In the genomic region with DNA sequence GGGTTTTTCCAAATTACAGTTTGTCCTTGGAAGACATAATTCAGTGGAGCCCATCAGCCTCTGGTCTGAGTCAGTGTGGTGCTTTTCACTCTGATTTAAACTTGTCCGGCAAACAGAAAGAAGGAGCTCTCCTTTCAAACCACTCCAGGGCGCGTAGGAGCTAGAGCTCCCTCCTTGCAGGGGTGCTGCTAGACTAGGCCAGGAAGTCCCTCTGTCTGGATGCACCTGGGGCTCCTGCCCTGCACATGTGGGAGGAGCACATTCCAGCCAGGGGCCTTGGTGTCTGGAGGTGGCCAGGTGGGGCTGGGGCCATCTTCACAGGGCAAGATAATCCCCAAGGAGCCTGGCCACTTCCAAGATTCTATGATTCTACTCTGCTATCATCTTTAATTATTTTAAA, we compare ENCODE assay signal across 23 cellular contexts. TPM values are rescaled to one million over a fixed set of nuclear protein-coding genes. Genes with fewer than 3 reads are reported as not detected.
"Had no signal": no experiment of that assay in that cellular context is flagged by ENCODE, and none has a peak within 500 bp of the region (broad histone marks: within the 10 kb centered on the region; RNA-seq: fewer than 3 reads in every experiment).

No MANE protein-coding gene starts in this region.

- H3K27ac ChIP-seq: brain microvascular endothelial cell, PC-9 had no signal

- H3K27me3 ChIP-seq: brain microvascular endothelial cell had no signal

- H3K36me3 ChIP-seq: brain microvascular endothelial cell had no signal

- H3K4me3 ChIP-seq: K562, PC-9 had no signal

- H2AFZ ChIP-seq: PC-9 had no signal

- ATAC-seq: activated CD8-positive, alpha-beta T cell treated with anti-CD3 and anti-CD28 coated beads, Interleukin-2, amount 10 ng/mL, durations not matched to agents 7 days and 5 days; K562; T-helper 17 cell; WTC11 had no signal

- DNase-seq: activated CD4-positive, alpha-beta T cell treated with anti-CD3 and anti-CD28 coated beads for 48 hours; activated CD4-positive, alpha-beta T cell treated with anti-CD3 and anti-CD28 coated beads, Interleukin-2, amount 50 U/mL, for 4 hours; activated CD4-positive, CD25-positive, alpha-beta regulatory T cell treated with anti-CD3 and anti-CD28 coated beads, Interleukin-2, amount 50 U/mL, for 72 hours; activated CD8-positive, alpha-beta memory T cell treated with anti-CD3 and anti-CD28 coated beads, Interleukin-2, amount 50 U/mL, for 48 hours; activated CD8-positive, alpha-beta T cell treated with anti-CD3 and anti-CD28 coated beads, Interleukin-2, amount 10 ng/mL, durations not matched to agents 7 days and 5 days; activated naive CD4-positive, alpha-beta T cell treated with anti-CD3 and anti-CD28 coated beads for 36 hours; activated naive CD8-positive, alpha-beta T cell treated with anti-CD3 and anti-CD28 coated beads for 36 hours; activated T-cell treated with anti-CD3 and anti-CD28 coated beads, Interleukin-2, amount 50 U/mL, for 1 hour; brain microvascular endothelial cell; Kasumi-1; NCI-H1048; NCI-H146; NCI-H187 treated with DMSO at 0.1 percent for 48 hours; NCI-H2081 treated with DMSO at 0.1 percent for 48 hours; NCI-H446; NCI-H524; PC-9; SIG-M5; T-helper 17 cell; T-helper 9 cell had no signal

- H3K4me2 ChIP-seq: PC-9 had no signal

RNA-seq across cellular contexts. Expression of a gene that starts 3.1 kb away (rescaled TPM):
- total RNA-seq: activated CD8-positive, alpha-beta T cell treated with anti-CD3 and anti-CD28 coated beads, Interleukin-2, amount 10 ng/mL, durations not matched to agents 7 days and 5 days; activated naive CD4-positive, alpha-beta T cell treated with anti-CD3 and anti-CD28 coated beads for 36 hours; activated naive CD8-positive, alpha-beta T cell treated with anti-CD3 and anti-CD28 coated beads for 36 hours; PC-9; T-helper 17 cell had no signal
- polyA plus RNA-seq: K562 had no signal

RNA-seq across cellular contexts. Expression of a gene that starts 34.0 kb away (rescaled TPM):
- total RNA-seq: activated CD8-positive, alpha-beta T cell treated with anti-CD3 and anti-CD28 coated beads, Interleukin-2, amount 10 ng/mL, durations not matched to agents 7 days and 5 days; activated naive CD4-positive, alpha-beta T cell treated with anti-CD3 and anti-CD28 coated beads for 36 hours; activated naive CD8-positive, alpha-beta T cell treated with anti-CD3 and anti-CD28 coated beads for 36 hours; PC-9; T-helper 17 cell had no signal
- polyA plus RNA-seq: K562 had no signal

RNA-seq across cellular contexts. Expression of a gene that starts 54.0 kb away (rescaled TPM):
- total RNA-seq: activated CD8-positive, alpha-beta T cell treated with anti-CD3 and anti-CD28 coated beads, Interleukin-2, amount 10 ng/mL, durations not matched to agents 7 days and 5 days; activated naive CD4-positive, alpha-beta T cell treated with anti-CD3 and anti-CD28 coated beads for 36 hours; activated naive CD8-positive, alpha-beta T cell treated with anti-CD3 and anti-CD28 coated beads for 36 hours; cardiac septum; K562; PC-9; T-helper 17 cell; WTC11 had no signal
- polyA plus RNA-seq: K562 had no signal
